23 cellular contexts compared by ENCODE assay signal in genomic region chr1:62011007-62011406, GRCh38.
"Had no signal": no experiment of that assay in that cellular context is flagged by ENCODE, and none has a peak within 500 bp of the region (broad histone marks: within the 10 kb centered on the region; RNA-seq: fewer than 3 reads in every experiment).

No MANE protein-coding gene starts in this region.

- H3K27me3 ChIP-seq: MG63, SJSA1 had no signal

- H3K36me3 ChIP-seq: MG63, SJSA1 had no signal

- H3K4me1 ChIP-seq: SJSA1 had no signal

- H3K9me3 ChIP-seq: MG63, SJSA1 had no signal

- ATAC-seq: HepG2 had no signal

- H3K4me3 ChIP-seq: MG63, SJSA1, SK-N-MC had no signal

- DNase-seq: IMR-90, Karpas-422, KG1, MG63, NCI-H1092, NCI-H1105 treated with DMSO at 0.1 percent for 48 hours, NCI-H1417 treated with DMSO at 0.1 percent for 48 hours, NCI-H146, NCI-H1694 treated with DMSO at 0.1 percent for 48 hours, NCI-H1930, NCI-H2081, NCI-H2107, NCI-H2227 treated with DMSO at 0.1 percent for 48 hours, NCI-H510A, NCI-H524 treated with DMSO at 0.1 percent for 48 hours, NCI-H69, NCI-H774, Right ventricle myocardium superior, RPMI8226, SIG-M5 had no signal

- H3K27ac ChIP-seq: SJSA1, SK-N-MC had no signal
